In genomic region chr7:100739934-100740333, GRCh38 we compare ENCODE assay signal across 35 cellular contexts. TPM values are rescaled to one million over a fixed set of nuclear protein-coding genes. Genes with fewer than 3 reads are reported as not detected.
"Had no signal": no experiment of that assay in that cellular context is flagged by ENCODE, and none has a peak within 500 bp of the region (broad histone marks: within the 10 kb centered on the region; RNA-seq: fewer than 3 reads in every experiment).

No MANE protein-coding gene starts in this region.

- H3K4me3 ChIP-seq: pancreas, psoas muscle, skin epidermis, smooth muscle cell, spleen, suprapubic skin, testis, tibial artery, transverse colon, upper lobe of right lung, uterus had no signal

- H3K9me3 ChIP-seq: neutrophil, pancreas, psoas muscle, spleen, suprapubic skin, testis, tibial artery, transverse colon, upper lobe of right lung, uterus had no signal

- H3K4me3 Mint-ChIP-seq: naive B cell; naive thymus-derived CD8-positive, alpha-beta T cell; natural killer cell treated with Interleukin-12 subunit alpha and Interleukin-12 subunit beta and Interleukin-15 and Interleukin-18, amount 100 ng/mL, for 72 hours; nephron progenitor cell; stimulated activated memory B cell treated with anti-CD40 and anti-IgM and Interleukin-4, amounts not matched to agents 10 μg/mL and 1 μg/mL and 100 μg/mL, for 72 hours; stimulated activated naive CD8-positive, alpha-beta T cell treated with anti-CD3 and anti-CD28 coated beads, Interleukin-15, amount 100 ng/mL, for 72 hours; type B pancreatic cell had no signal

- H3K9me3 Mint-ChIP-seq: natural killer cell treated with Interleukin-12 subunit alpha and Interleukin-12 subunit beta and Interleukin-15 and Interleukin-18, amount 100 ng/mL, for 72 hours; type B pancreatic cell had no signal

- H3K4me2 ChIP-seq: smooth muscle cell had no signal

- H3K4me1 ChIP-seq: pancreas, psoas muscle, suprapubic skin, testis, tibial artery, upper lobe of right lung, uterus had no signal

- H3K27me3 ChIP-seq: pancreas, suprapubic skin, testis, upper lobe of right lung, uterus had no signal

- H3K27ac Mint-ChIP-seq: natural killer cell treated with Interleukin-12 subunit alpha and Interleukin-12 subunit beta and Interleukin-15 and Interleukin-18, amount 100 ng/mL, for 72 hours; nephron progenitor cell; stimulated activated memory B cell treated with anti-CD40 and anti-IgM and Interleukin-4, amounts not matched to agents 10 μg/mL and 1 μg/mL and 100 μg/mL, for 72 hours; stimulated activated naive CD8-positive, alpha-beta T cell treated with anti-CD3 and anti-CD28 coated beads, Interleukin-15, amount 100 ng/mL, for 72 hours; type B pancreatic cell had no signal

- DNase-seq: naive B cell; naive thymus-derived CD8-positive, alpha-beta T cell; nephron progenitor cell; nucleus accumbens; pancreas; psoas muscle; right cardiac atrium; spleen; stimulated activated CD4-positive, alpha-beta T cell treated with anti-CD3 and anti-CD28 coated beads, Interleukin-12 subunit alpha, Interleukin-12 subunit beta, amount 100 ng/mL, for 4 hours; stimulated activated CD4-positive, alpha-beta T cell treated with anti-CD3 and anti-CD28 coated beads, Interleukin-2, amount 100 ng/mL, for 24 hours; stimulated activated CD4-positive, alpha-beta T cell treated with anti-CD3 and anti-CD28 coated beads, Interleukin-2, amount 100 ng/mL, for 48 hours; stimulated activated CD4-positive, alpha-beta T cell treated with anti-CD3 and anti-CD28 coated beads, Interleukin-4, amount 100 ng/mL, for 24 hours; stimulated activated naive CD4-positive, alpha-beta T cell; stimulated activated naive CD8-positive, alpha-beta T cell treated with anti-CD3 and anti-CD28 coated beads, Interleukin-15, amount 100 ng/mL, for 72 hours; stimulated activated naive CD8-positive, alpha-beta T cell treated with anti-CD3 and anti-CD28 coated beads, Interleukin-15, Interleukin-2, amounts not matched to agents 100 U/mL and 50 U/mL, for 24 hours; substantia nigra; testis; tibial artery; transverse colon; upper lobe of right lung; uterus had no signal

- H3K4me1 Mint-ChIP-seq: nephron progenitor cell had no signal

- ATAC-seq: naive thymus-derived CD8-positive, alpha-beta T cell; natural killer cell treated with Interleukin-12 subunit alpha and Interleukin-12 subunit beta and Interleukin-15 and Interleukin-18, amount 100 ng/mL, for 72 hours; pancreas; psoas muscle; right cardiac atrium; sciatic nerve; stimulated activated memory B cell treated with anti-CD40 and anti-IgM and Interleukin-4, amounts not matched to agents 10 μg/mL and 1 μg/mL and 100 μg/mL, for 72 hours; stimulated activated naive CD8-positive, alpha-beta T cell treated with anti-CD3 and anti-CD28 coated beads, Interleukin-15, amount 100 ng/mL, for 72 hours; stimulated activated naive CD8-positive, alpha-beta T cell treated with anti-CD3 and anti-CD28 coated beads, Interleukin-15, Interleukin-2, amounts not matched to agents 100 U/mL and 50 U/mL, for 24 hours; upper lobe of right lung had no signal

- H3K27ac ChIP-seq: neutrophil, pancreas, psoas muscle, skin epidermis, spleen, suprapubic skin, testis, tibial artery, transverse colon, upper lobe of right lung, uterus had no signal

- H3K36me3 Mint-ChIP-seq: naive B cell; naive thymus-derived CD8-positive, alpha-beta T cell; natural killer cell treated with Interleukin-12 subunit alpha and Interleukin-12 subunit beta and Interleukin-15 and Interleukin-18, amount 100 ng/mL, for 72 hours; stimulated activated memory B cell treated with anti-CD40 and anti-IgM and Interleukin-4, amounts not matched to agents 10 μg/mL and 1 μg/mL and 100 μg/mL, for 72 hours; type B pancreatic cell had no signal

- FAIRE-seq: pancreas had no signal

- H3K36me3 ChIP-seq: neutrophil, pancreas, spleen, suprapubic skin, tibial artery, transverse colon, upper lobe of right lung, uterus had no signal

- H3K27me3 Mint-ChIP-seq: type B pancreatic cell had no signal

RNA-seq across cellular contexts. Expression of gene ZAN, which starts 6.5 kb away (rescaled TPM):
- total RNA-seq: myocyte; naive thymus-derived CD8-positive, alpha-beta T cell; natural killer cell treated with Interleukin-12 subunit alpha and Interleukin-12 subunit beta and Interleukin-15 and Interleukin-18, amount 100 ng/mL, for 72 hours; omental fat pad; osteocyte; posterior vena cava; psoas muscle; renal cortical epithelial cell; right cardiac atrium; sciatic nerve; smooth muscle cell; spleen; transverse colon; upper lobe of right lung; urinary bladder had no signal
- polyA plus RNA-seq: psoas muscle, right cardiac atrium, smooth muscle cell, urinary bladder had no signal

RNA-seq across cellular contexts. Expression of gene EPO, which starts 19.7 kb away (rescaled TPM):
- total RNA-seq: naive thymus-derived CD8-positive, alpha-beta T cell; natural killer cell treated with Interleukin-12 subunit alpha and Interleukin-12 subunit beta and Interleukin-15 and Interleukin-18, amount 100 ng/mL, for 72 hours; omental fat pad; osteocyte; posterior vena cava; psoas muscle; renal cortical epithelial cell; right cardiac atrium; sciatic nerve; smooth muscle cell; transverse colon; upper lobe of right lung; urinary bladder had no signal
- polyA plus RNA-seq: naive thymus-derived CD8-positive, alpha-beta T cell; psoas muscle; right cardiac atrium; smooth muscle cell; urinary bladder had no signal
